ENCODE assay signal across 29 cellular contexts in the genomic region with DNA sequence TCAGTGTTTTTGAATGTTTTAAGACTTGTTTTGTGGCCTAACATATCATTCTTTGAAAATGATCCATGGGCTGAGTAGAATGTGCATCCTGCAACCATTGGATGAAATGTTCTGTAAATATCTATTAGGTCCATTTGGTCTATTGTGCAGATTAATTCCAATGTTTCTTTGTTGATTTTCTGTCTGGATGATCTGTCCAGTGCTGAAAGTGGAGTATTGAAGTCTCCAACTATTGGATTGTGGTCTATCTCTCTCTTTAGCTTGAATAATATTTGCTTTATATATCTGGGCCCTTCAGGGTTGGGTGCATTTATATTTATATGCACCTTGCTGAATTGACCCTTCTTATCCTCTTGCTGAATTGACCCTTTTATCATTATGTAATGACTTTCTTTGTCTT.
"Had no signal": no experiment of that assay in that cellular context is flagged by ENCODE, and none has a peak within 500 bp of the region (broad histone marks: within the 10 kb centered on the region; RNA-seq: fewer than 3 reads in every experiment).

No MANE protein-coding gene starts in this region.

- ATAC-seq: naive thymus-derived CD8-positive, alpha-beta T cell; natural killer cell treated with Interleukin-12 subunit alpha and Interleukin-12 subunit beta and Interleukin-15 and Interleukin-18, amount 100 ng/mL, for 72 hours; pancreas; sciatic nerve; stimulated activated memory B cell treated with anti-CD40 and anti-IgM and Interleukin-4, amounts not matched to agents 10 μg/mL and 1 μg/mL and 100 μg/mL, for 72 hours; stimulated activated naive CD8-positive, alpha-beta T cell treated with anti-CD3 and anti-CD28 coated beads, Interleukin-15, amount 100 ng/mL, for 72 hours; stimulated activated naive CD8-positive, alpha-beta T cell treated with anti-CD3 and anti-CD28 coated beads, Interleukin-15, Interleukin-2, amounts not matched to agents 100 U/mL and 50 U/mL, for 24 hours; upper lobe of right lung had no signal

- H3K9me3 ChIP-seq: neutrophil, pancreas, prostate gland, right atrium auricular region, spleen, thoracic aorta, tibial artery, transverse colon, upper lobe of right lung, uterus had no signal

- DNase-seq: naive B cell; naive thymus-derived CD8-positive, alpha-beta T cell; nephron progenitor cell; nucleus accumbens; pancreas; retina; spleen; stimulated activated CD4-positive, alpha-beta T cell treated with anti-CD3 and anti-CD28 coated beads, Interleukin-12 subunit alpha, Interleukin-12 subunit beta, amount 100 ng/mL, for 4 hours; stimulated activated CD4-positive, alpha-beta T cell treated with anti-CD3 and anti-CD28 coated beads, Interleukin-1b, Interleukin-23, amount 100 ng/mL, for 48 hours; stimulated activated CD4-positive, alpha-beta T cell treated with anti-CD3 and anti-CD28 coated beads, Interleukin-4, amount 100 ng/mL, for 1 hour; stimulated activated CD4-positive, alpha-beta T cell treated with anti-CD3 and anti-CD28 coated beads, Interleukin-4, amount 100 ng/mL, for 4 hours; stimulated activated CD8-positive, alpha-beta memory T cell treated with anti-CD3 and anti-CD28 coated beads, Interleukin-4, amount 100 ng/mL, for 48 hours; stimulated activated naive CD4-positive, alpha-beta T cell; stimulated activated naive CD8-positive, alpha-beta T cell treated with anti-CD3 and anti-CD28 coated beads, Interleukin-15, amount 100 ng/mL, for 72 hours; stimulated activated naive CD8-positive, alpha-beta T cell treated with anti-CD3 and anti-CD28 coated beads, Interleukin-15, Interleukin-2, amounts not matched to agents 100 U/mL and 50 U/mL, for 24 hours; substantia nigra; tibial artery; transverse colon; upper lobe of right lung; uterus had no signal

- H3K4me3 ChIP-seq: pancreas, prostate gland, right atrium auricular region, skin epidermis, smooth muscle cell, spleen, thoracic aorta, tibial artery, transverse colon, upper lobe of right lung, uterus had no signal

- H3K4me1 ChIP-seq: pancreas, prostate gland, right atrium auricular region, spleen, tibial artery, transverse colon, upper lobe of right lung, uterus had no signal

- H3K27ac ChIP-seq: neutrophil, pancreas, prostate gland, right atrium auricular region, skin epidermis, spleen, thoracic aorta, tibial artery, transverse colon, upper lobe of right lung, uterus had no signal

- H3K4me2 ChIP-seq: smooth muscle cell had no signal

- H3K36me3 ChIP-seq: neutrophil, pancreas, prostate gland, right atrium auricular region, spleen, thoracic aorta, tibial artery, transverse colon, upper lobe of right lung, uterus had no signal

- H3K27me3 ChIP-seq: neutrophil, pancreas, right atrium auricular region, spleen, tibial artery, transverse colon, upper lobe of right lung, uterus had no signal

- FAIRE-seq: pancreas had no signal
